1 cellular context compared by ENCODE assay signal in the genomic region with DNA sequence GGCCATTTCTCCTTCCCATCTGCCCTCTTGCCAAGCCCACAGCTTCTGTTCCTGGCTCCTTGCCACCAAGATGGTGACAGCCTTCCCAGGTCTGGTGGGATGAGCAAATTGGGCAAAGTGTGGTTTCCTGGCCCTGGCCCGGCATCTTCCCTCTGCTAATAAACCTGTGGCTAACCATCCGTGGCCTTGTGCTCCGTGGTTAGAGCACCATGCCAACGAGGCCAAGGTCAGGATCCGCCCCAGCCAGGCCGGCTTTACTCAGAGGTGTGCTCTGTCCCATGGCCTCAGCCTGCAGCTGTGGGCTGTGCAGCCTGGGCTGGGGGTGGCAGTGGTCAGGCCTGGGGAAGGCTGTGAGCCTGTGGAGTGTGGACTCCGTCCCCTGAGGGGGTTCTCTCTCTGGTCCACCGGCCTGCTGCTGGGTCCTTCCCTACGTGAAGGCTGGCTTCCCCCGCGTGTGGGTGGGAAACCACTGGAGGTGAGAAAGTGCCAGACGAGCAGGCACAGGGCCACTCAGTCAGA.
A peak's percentile ranks its signal among the peaks of the same experiment; 100 is the strongest.
TF ChIP-seq lines count a peak whose summit lies in the region.

No MANE protein-coding gene starts in this region.

TF ChIP-seq in HepG2, 621 proteins besides CTCF, POLR2A, EP300 and RAD21 (continued from another document and continues in another):
- TF ChIP-seq, protein P1, sequence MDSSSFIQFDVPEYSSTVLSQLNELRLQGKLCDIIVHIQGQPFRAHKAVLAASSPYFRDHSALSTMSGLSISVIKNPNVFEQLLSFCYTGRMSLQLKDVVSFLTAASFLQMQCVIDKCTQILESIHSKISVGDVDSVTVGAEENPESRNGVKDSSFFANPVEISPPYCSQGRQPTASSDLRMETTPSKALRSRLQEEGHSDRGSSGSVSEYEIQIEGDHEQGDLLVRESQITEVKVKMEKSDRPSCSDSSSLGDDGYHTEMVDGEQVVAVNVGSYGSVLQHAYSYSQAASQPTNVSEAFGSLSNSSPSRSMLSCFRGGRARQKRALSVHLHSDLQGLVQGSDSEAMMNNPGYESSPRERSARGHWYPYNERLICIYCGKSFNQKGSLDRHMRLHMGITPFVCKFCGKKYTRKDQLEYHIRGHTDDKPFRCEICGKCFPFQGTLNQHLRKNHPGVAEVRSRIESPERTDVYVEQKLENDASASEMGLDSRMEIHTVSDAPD (CRISPR knock-in tag; IDR thresholded peaks at IDR 0.05), result peak; percentile 95
- no peak for TF ChIP-seq FIP1L1 (IDR thresholded peaks at IDR 0.05; ENCODE audit: borderline replicate concordance, insufficient read depth, low read depth, low read length)
- TF ChIP-seq ZNF616 (CRISPR knock-in tag; IDR thresholded peaks at IDR 0.05; ENCODE audit: low read depth), result no peak
- TF ChIP-seq, protein P2, sequence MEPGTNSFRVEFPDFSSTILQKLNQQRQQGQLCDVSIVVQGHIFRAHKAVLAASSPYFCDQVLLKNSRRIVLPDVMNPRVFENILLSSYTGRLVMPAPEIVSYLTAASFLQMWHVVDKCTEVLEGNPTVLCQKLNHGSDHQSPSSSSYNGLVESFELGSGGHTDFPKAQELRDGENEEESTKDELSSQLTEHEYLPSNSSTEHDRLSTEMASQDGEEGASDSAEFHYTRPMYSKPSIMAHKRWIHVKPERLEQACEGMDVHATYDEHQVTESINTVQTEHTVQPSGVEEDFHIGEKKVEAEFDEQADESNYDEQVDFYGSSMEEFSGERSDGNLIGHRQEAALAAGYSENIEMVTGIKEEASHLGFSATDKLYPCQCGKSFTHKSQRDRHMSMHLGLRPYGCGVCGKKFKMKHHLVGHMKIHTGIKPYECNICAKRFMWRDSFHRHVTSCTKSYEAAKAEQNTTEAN (CRISPR knock-in tag; conservative IDR thresholded peaks at IDR 0.05), result no peak
- 0 out of 2 replicates have a peak, but pooled peaks have one; percentile 29 for TF ChIP-seq ZNF543 (CRISPR knock-in tag; IDR thresholded peaks at IDR 0.05)
- TF ChIP-seq SIX4 (CRISPR knock-in tag; IDR thresholded peaks at IDR 0.05), result 0 out of 2 replicates have a peak, but pooled peaks have one; percentile 48
- TF ChIP-seq ZFP1 (CRISPR knock-in tag; IDR thresholded peaks at IDR 0.05), result 0 out of 2 replicates have a peak, but pooled peaks have one; percentile 30
- TF ChIP-seq RFXANK (CRISPR knock-in tag; IDR thresholded peaks at IDR 0.05), result no peak
- TF ChIP-seq, protein P3, sequence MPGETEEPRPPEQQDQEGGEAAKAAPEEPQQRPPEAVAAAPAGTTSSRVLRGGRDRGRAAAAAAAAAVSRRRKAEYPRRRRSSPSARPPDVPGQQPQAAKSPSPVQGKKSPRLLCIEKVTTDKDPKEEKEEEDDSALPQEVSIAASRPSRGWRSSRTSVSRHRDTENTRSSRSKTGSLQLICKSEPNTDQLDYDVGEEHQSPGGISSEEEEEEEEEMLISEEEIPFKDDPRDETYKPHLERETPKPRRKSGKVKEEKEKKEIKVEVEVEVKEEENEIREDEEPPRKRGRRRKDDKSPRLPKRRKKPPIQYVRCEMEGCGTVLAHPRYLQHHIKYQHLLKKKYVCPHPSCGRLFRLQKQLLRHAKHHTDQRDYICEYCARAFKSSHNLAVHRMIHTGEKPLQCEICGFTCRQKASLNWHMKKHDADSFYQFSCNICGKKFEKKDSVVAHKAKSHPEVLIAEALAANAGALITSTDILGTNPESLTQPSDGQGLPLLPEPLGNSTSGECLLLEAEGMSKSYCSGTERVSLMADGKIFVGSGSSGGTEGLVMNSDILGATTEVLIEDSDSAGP (CRISPR knock-in tag; IDR thresholded peaks at IDR 0.05; ENCODE audit: borderline replicate concordance), result peak; percentile 56; the same call in 1 of the 2 replicates
- TF ChIP-seq, protein P4, sequence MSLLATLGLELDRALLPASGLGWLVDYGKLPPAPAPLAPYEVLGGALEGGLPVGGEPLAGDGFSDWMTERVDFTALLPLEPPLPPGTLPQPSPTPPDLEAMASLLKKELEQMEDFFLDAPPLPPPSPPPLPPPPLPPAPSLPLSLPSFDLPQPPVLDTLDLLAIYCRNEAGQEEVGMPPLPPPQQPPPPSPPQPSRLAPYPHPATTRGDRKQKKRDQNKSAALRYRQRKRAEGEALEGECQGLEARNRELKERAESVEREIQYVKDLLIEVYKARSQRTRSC (CRISPR knock-in tag; IDR thresholded peaks at IDR 0.05; ENCODE audit: low read depth), result no peak
- TF ChIP-seq HNRNPLL (IDR thresholded peaks at IDR 0.05; ENCODE audit: low read depth, low read length, poor library complexity, severe bottlenecking), result no peak
- TF ChIP-seq TEAD3 (CRISPR knock-in tag; optimal IDR thresholded peaks at IDR 0.05; ENCODE audit: borderline replicate concordance), result peak; percentile 80
- TF ChIP-seq, protein P5, sequence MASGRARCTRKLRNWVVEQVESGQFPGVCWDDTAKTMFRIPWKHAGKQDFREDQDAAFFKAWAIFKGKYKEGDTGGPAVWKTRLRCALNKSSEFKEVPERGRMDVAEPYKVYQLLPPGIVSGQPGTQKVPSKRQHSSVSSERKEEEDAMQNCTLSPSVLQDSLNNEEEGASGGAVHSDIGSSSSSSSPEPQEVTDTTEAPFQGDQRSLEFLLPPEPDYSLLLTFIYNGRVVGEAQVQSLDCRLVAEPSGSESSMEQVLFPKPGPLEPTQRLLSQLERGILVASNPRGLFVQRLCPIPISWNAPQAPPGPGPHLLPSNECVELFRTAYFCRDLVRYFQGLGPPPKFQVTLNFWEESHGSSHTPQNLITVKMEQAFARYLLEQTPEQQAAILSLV (CRISPR knock-in tag; IDR thresholded peaks at IDR 0.05; ENCODE audit: borderline replicate concordance), result 0 out of 2 replicates have a peak, but pooled peaks have one; percentile 40
- no peak for TF ChIP-seq NFE2L1 (CRISPR knock-in tag; IDR thresholded peaks at IDR 0.05; ENCODE audit: borderline replicate concordance)
- TF ChIP-seq, protein P6, sequence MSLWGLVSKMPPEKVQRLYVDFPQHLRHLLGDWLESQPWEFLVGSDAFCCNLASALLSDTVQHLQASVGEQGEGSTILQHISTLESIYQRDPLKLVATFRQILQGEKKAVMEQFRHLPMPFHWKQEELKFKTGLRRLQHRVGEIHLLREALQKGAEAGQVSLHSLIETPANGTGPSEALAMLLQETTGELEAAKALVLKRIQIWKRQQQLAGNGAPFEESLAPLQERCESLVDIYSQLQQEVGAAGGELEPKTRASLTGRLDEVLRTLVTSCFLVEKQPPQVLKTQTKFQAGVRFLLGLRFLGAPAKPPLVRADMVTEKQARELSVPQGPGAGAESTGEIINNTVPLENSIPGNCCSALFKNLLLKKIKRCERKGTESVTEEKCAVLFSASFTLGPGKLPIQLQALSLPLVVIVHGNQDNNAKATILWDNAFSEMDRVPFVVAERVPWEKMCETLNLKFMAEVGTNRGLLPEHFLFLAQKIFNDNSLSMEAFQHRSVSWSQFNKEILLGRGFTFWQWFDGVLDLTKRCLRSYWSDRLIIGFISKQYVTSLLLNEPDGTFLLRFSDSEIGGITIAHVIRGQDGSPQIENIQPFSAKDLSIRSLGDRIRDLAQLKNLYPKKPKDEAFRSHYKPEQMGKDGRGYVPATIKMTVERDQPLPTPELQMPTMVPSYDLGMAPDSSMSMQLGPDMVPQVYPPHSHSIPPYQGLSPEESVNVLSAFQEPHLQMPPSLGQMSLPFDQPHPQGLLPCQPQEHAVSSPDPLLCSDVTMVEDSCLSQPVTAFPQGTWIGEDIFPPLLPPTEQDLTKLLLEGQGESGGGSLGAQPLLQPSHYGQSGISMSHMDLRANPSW (CRISPR knock-in tag; IDR thresholded peaks at IDR 0.05; ENCODE audit: borderline replicate concordance), result no peak
- no peak for TF ChIP-seq ZNF34 (CRISPR knock-in tag; IDR thresholded peaks at IDR 0.05; ENCODE audit: borderline replicate concordance)
- no peak for TF ChIP-seq ZNF850 (CRISPR knock-in tag; conservative IDR thresholded peaks at IDR 0.05)
- TF ChIP-seq GZF1 (CRISPR knock-in tag; IDR thresholded peaks at IDR 0.05), result no peak
- TF ChIP-seq RFXAP (CRISPR knock-in tag; IDR thresholded peaks at IDR 0.05; ENCODE audit: borderline replicate concordance), result no peak
- no peak for TF ChIP-seq ZNF124 (CRISPR knock-in tag; IDR thresholded peaks at IDR 0.05)
- TF ChIP-seq IRX3 (CRISPR knock-in tag; IDR thresholded peaks at IDR 0.05; ENCODE audit: borderline replicate concordance, low read depth), result no peak
- TF ChIP-seq ZNF329 (CRISPR knock-in tag; IDR thresholded peaks at IDR 0.05; ENCODE audit: low read depth), result no peak
- TF ChIP-seq, protein P7, sequence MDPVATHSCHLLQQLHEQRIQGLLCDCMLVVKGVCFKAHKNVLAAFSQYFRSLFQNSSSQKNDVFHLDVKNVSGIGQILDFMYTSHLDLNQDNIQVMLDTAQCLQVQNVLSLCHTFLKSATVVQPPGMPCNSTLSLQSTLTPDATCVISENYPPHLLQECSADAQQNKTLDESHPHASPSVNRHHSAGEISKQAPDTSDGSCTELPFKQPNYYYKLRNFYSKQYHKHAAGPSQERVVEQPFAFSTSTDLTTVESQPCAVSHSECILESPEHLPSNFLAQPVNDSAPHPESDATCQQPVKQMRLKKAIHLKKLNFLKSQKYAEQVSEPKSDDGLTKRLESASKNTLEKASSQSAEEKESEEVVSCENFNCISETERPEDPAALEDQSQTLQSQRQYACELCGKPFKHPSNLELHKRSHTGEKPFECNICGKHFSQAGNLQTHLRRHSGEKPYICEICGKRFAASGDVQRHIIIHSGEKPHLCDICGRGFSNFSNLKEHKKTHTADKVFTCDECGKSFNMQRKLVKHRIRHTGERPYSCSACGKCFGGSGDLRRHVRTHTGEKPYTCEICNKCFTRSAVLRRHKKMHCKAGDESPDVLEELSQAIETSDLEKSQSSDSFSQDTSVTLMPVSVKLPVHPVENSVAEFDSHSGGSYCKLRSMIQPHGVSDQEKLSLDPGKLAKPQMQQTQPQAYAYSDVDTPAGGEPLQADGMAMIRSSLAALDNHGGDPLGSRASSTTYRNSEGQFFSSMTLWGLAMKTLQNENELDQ (CRISPR knock-in tag; IDR thresholded peaks at IDR 0.05; ENCODE audit: borderline replicate concordance), result no peak
- no peak for TF ChIP-seq ZNF468 (CRISPR knock-in tag; IDR thresholded peaks at IDR 0.05)
- TF ChIP-seq, protein P8, sequence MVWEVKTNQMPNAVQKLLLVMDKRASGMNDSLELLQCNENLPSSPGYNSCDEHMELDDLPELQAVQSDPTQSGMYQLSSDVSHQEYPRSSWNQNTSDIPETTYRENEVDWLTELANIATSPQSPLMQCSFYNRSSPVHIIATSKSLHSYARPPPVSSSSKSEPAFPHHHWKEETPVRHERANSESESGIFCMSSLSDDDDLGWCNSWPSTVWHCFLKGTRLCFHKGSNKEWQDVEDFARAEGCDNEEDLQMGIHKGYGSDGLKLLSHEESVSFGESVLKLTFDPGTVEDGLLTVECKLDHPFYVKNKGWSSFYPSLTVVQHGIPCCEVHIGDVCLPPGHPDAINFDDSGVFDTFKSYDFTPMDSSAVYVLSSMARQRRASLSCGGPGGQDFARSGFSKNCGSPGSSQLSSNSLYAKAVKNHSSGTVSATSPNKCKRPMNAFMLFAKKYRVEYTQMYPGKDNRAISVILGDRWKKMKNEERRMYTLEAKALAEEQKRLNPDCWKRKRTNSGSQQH (CRISPR knock-in tag; IDR thresholded peaks at IDR 0.05; ENCODE audit: low read depth), result 0 out of 2 replicates have a peak, but pooled peaks have one; percentile 55
- TF ChIP-seq MTF1 (CRISPR knock-in tag; IDR thresholded peaks at IDR 0.05), result no peak
- no peak for TF ChIP-seq ZNF672 (CRISPR knock-in tag; IDR thresholded peaks at IDR 0.05)
- TF ChIP-seq POGZ (CRISPR knock-in tag; IDR thresholded peaks at IDR 0.05), result 0 out of 2 replicates have a peak, but pooled peaks have one; percentile 52
- TF ChIP-seq, protein P9, sequence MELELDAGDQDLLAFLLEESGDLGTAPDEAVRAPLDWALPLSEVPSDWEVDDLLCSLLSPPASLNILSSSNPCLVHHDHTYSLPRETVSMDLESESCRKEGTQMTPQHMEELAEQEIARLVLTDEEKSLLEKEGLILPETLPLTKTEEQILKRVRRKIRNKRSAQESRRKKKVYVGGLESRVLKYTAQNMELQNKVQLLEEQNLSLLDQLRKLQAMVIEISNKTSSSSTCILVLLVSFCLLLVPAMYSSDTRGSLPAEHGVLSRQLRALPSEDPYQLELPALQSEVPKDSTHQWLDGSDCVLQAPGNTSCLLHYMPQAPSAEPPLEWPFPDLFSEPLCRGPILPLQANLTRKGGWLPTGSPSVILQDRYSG (CRISPR knock-in tag; IDR thresholded peaks at IDR 0.05), result no peak
- TF ChIP-seq ZNF225 (CRISPR knock-in tag; IDR thresholded peaks at IDR 0.05), result no peak
- TF ChIP-seq, protein P10, sequence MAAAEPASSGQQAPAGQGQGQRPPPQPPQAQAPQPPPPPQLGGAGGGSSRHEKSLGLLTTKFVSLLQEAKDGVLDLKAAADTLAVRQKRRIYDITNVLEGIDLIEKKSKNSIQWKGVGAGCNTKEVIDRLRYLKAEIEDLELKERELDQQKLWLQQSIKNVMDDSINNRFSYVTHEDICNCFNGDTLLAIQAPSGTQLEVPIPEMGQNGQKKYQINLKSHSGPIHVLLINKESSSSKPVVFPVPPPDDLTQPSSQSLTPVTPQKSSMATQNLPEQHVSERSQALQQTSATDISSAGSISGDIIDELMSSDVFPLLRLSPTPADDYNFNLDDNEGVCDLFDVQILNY (CRISPR knock-in tag; conservative IDR thresholded peaks at IDR 0.05), result no peak
- TF ChIP-seq, protein P11, sequence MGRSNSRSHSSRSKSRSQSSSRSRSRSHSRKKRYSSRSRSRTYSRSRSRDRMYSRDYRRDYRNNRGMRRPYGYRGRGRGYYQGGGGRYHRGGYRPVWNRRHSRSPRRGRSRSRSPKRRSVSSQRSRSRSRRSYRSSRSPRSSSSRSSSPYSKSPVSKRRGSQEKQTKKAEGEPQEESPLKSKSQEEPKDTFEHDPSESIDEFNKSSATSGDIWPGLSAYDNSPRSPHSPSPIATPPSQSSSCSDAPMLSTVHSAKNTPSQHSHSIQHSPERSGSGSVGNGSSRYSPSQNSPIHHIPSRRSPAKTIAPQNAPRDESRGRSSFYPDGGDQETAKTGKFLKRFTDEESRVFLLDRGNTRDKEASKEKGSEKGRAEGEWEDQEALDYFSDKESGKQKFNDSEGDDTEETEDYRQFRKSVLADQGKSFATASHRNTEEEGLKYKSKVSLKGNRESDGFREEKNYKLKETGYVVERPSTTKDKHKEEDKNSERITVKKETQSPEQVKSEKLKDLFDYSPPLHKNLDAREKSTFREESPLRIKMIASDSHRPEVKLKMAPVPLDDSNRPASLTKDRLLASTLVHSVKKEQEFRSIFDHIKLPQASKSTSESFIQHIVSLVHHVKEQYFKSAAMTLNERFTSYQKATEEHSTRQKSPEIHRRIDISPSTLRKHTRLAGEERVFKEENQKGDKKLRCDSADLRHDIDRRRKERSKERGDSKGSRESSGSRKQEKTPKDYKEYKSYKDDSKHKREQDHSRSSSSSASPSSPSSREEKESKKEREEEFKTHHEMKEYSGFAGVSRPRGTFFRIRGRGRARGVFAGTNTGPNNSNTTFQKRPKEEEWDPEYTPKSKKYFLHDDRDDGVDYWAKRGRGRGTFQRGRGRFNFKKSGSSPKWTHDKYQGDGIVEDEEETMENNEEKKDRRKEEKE (IDR thresholded peaks at IDR 0.05), result no peak
- TF ChIP-seq MEF2D (CRISPR knock-in tag; IDR thresholded peaks at IDR 0.05), result no peak
- TF ChIP-seq, protein P12, sequence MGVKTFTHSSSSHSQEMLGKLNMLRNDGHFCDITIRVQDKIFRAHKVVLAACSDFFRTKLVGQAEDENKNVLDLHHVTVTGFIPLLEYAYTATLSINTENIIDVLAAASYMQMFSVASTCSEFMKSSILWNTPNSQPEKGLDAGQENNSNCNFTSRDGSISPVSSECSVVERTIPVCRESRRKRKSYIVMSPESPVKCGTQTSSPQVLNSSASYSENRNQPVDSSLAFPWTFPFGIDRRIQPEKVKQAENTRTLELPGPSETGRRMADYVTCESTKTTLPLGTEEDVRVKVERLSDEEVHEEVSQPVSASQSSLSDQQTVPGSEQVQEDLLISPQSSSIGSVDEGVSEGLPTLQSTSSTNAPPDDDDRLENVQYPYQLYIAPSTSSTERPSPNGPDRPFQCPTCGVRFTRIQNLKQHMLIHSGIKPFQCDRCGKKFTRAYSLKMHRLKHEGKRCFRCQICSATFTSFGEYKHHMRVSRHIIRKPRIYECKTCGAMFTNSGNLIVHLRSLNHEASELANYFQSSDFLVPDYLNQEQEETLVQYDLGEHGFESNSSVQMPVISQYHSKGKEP (CRISPR knock-in tag; IDR thresholded peaks at IDR 0.05), result no peak
- peak; percentile 74; the same call in 1 of the 2 replicates for TF ChIP-seq KDM5B (CRISPR knock-in tag; IDR thresholded peaks at IDR 0.05; ENCODE audit: borderline replicate concordance)
- TF ChIP-seq TAF15 (IDR thresholded peaks at IDR 0.05; ENCODE audit: low read depth, low read length, poor library complexity, severe bottlenecking), result no peak
